8 cellular contexts compared by ENCODE assay signal in the genomic region with DNA sequence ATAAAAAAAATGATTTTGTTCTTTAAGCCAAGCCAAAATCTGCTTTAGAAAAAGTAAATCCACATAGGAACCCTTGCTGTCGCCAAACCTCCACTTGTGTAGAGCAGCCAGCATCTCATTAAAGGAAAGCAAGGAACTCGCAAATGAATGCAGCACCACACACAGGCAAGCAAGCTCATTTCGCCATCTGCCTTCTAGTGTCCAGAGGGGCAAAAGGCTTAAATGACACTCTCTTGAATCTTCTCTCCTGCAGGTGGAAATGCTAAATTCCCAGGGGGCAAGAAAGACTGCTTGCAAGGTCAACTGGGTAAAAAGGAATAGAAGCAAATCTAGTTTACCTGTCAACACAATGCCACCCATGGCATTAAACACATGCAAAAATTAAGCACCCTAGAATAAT. TPM values are rescaled to one million over a fixed set of nuclear protein-coding genes. Genes with fewer than 3 reads are reported as not detected.
DNase-seq lines count a peak whose midpoint lies in the region; ATAC-seq and TF ChIP-seq lines count a peak whose summit lies in the region.

No MANE protein-coding gene starts in this region.

- H3K27me3 Mint-ChIP-seq in chondrocyte (ENCODE audit: low read depth), result no peaks in the 10 kb centered on the region

- H3K27ac Mint-ChIP-seq in chondrocyte (ENCODE audit: unreplicated experiment), result no peak overlapping the region

- TF ChIP-seq CTCF in chondrocyte (IDR thresholded peaks at IDR 0.05), result peak; percentile 69

- peak; percentile 32 for DNase-seq in GM03348 (ENCODE audit: low spot score)
- DNase-seq in H4 (ENCODE audit: low spot score), result peak; percentile 71
- peak; percentile 68 for DNase-seq in NCI-H345 (lab: John Stamatoyannopoulos, UW)
- no peak for DNase-seq in chondrocyte (ENCODE audit: low spot score)
- DNase-seq in renal cortical epithelial cell (ENCODE audit: low read depth), result peak; percentile 69
- DNase-seq in effector CD4-positive, alpha-beta T cell, result no peak
- DNase-seq in activated CD4-positive, alpha-beta T cell treated with anti-CD3 and anti-CD28 coated beads, Interleukin-2, amount 50 U/mL, for 1 hour, result no peak

- H3K4me1 Mint-ChIP-seq in chondrocyte (ENCODE audit: low read depth), result peaks cover 24% of the 10 kb centered on the region

- H3K9me3 Mint-ChIP-seq in chondrocyte (ENCODE audit: low read depth), result no peaks in the 10 kb centered on the region

- H3K4me3 Mint-ChIP-seq in chondrocyte (ENCODE audit: unreplicated experiment), result no peak overlapping the region

- no peak for ATAC-seq in HG02763 (IDR thresholded peaks at IDR 0.05; ENCODE audit: unreplicated experiment)

- H3K36me3 Mint-ChIP-seq in chondrocyte (ENCODE audit: low read depth), result no peaks in the 10 kb centered on the region

RNA-seq across cellular contexts. Expression of a gene that starts 2.4 kb away (rescaled TPM):
- 21.2 and 25.1 TPM in 2 replicates for total RNA-seq in H4 (2014; rRNA removed; shearing (Covaris generic))
- 8.2 to 8.9 TPM (median 8.7 TPM) in 3 replicates for total RNA-seq in chondrocyte
- 13.9 and 61.8 TPM in 2 replicates for total RNA-seq in renal cortical epithelial cell

Comparison
In these comparisons a context has a peak if more than half of its experiments do, and no peak if none do; other contexts are left out.
1. DNase-seq: peak in GM03348 (single experiment), H4 (single experiment), NCI-H345 (single experiment) and renal cortical epithelial cell (single experiment); none in chondrocyte (single experiment), effector CD4-positive, alpha-beta T cell (single experiment) and activated CD4-positive, alpha-beta T cell treated with anti-CD3 and anti-CD28 coated beads, Interleukin-2, amount 50 U/mL, for 1 hour (single experiment).